In the genomic region with DNA sequence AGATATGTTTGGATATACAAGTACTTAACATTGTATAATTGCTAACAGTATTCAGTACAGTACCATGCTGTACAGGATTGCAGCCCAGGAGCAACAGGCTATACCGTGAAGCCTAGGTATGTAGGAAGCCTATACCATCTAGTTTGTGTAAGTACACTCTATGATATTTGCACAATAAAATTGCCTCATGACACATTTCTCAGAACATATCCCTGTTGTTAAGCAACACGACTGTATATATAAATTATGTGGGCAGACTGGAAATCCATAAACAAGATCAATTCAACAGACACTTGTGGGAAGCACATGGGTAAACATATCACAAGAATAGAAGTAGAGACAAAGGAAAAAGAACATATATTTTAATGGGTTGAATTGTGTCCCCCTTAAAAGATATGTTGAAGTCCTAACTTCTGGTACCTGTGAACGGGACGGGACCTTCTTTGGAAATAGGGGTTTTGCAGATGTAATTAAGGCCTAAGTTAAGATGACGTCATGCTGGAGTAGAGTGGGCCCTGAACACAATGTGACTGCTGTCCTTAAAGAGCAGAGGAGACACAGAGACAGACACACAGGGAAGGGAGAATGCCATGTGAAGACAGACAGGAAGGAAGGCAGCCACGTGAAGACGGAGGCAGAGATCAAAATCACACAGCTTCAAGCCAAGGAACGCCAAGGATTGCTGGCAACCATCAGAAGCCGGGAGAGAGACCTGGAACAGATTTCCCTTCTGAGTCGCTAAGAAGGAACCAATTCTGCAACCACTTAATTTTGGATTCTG, we compare ENCODE assay signal across 11 cellular contexts.
A peak's percentile ranks its signal among the peaks of the same experiment; 100 is the strongest.
DNase-seq lines count a peak whose midpoint lies in the region; ATAC-seq and TF ChIP-seq lines count a peak whose summit lies in the region.
"Had no signal": no experiment of that assay in that cellular context is flagged by ENCODE, and none has a peak within 500 bp of the region (broad histone marks: within the 10 kb centered on the region; RNA-seq: fewer than 3 reads in every experiment).

No MANE protein-coding gene starts in this region.

- POLR2A ChIA-PET in CD4-positive, alpha-beta T cell (lab: Charles Lee), result no interaction called here
- POLR2A ChIA-PET in HEK293 (lab: Yijun Ruan, JAX), result no interaction called here

- H3K4me1 Mint-ChIP-seq in CD4-positive, alpha-beta T cell (ENCODE audit: low read depth), result peaks cover 20% of the 10 kb centered on the region
- H3K4me1 Mint-ChIP-seq in nephron progenitor cell, result peaks cover 5% of the 10 kb centered on the region
- H3K4me1 Mint-ChIP-seq: nephron had no signal

- H3K9me3 Mint-ChIP-seq in CD4-positive, alpha-beta T cell, result no peaks in the 10 kb centered on the region
- peaks cover 6% of the 10 kb centered on the region for H3K9me3 Mint-ChIP-seq in nephron progenitor cell
- H3K9me3 Mint-ChIP-seq: nephron had no signal

- intact Hi-C loops in CD4-positive, alpha-beta T cell (cut with DNase I, micrococcal nuclease), result no loop called here

- no peak for ATAC-seq in CD4-positive, alpha-beta T cell (ENCODE audit: poor library complexity)
- no peak for ATAC-seq in GM19467 (IDR thresholded peaks at IDR 0.05; ENCODE audit: unreplicated experiment)

- peak overlapping the region; percentile 62 for H3K27ac Mint-ChIP-seq in CD4-positive, alpha-beta T cell
- H3K27ac Mint-ChIP-seq in nephron progenitor cell, result peak overlapping the region; percentile 86
- H3K27ac Mint-ChIP-seq: nephron had no signal

- peaks cover 28% of the 10 kb centered on the region for H3K36me3 Mint-ChIP-seq in CD4-positive, alpha-beta T cell (ENCODE audit: low read depth)
- H3K36me3 Mint-ChIP-seq in nephron progenitor cell (ENCODE audit: low read depth), result peaks cover 16% of the 10 kb centered on the region

- H3K27ac ChIP-seq in CD4-positive, alpha-beta T cell (ENCODE audit: low read depth, low read length), result no peak overlapping the region
- H3K27ac ChIP-seq in HEK293 (ENCODE audit: extremely low read depth, low read depth, low read length), result no peak overlapping the region

- H3K4me3 Mint-ChIP-seq in CD4-positive, alpha-beta T cell, result no peak overlapping the region
- no peak overlapping the region for H3K4me3 Mint-ChIP-seq in nephron progenitor cell
- H3K4me3 Mint-ChIP-seq: nephron had no signal

- no peak for DNase-seq in CD4-positive, alpha-beta T cell
- peak; percentile 23 for DNase-seq in dermis blood vessel endothelial cell
- DNase-seq in nephron progenitor cell, result no peak
- DNase-seq in SW 1271 (lab: John Stamatoyannopoulos, UW), result no peak
- DNase-seq in central memory CD4-positive, alpha-beta T cell, result no peak
- no peak for DNase-seq in NCI-H82 treated with DMSO at 0.1 percent for 48 hours (lab: John Stamatoyannopoulos, UW; ENCODE audit: unreplicated experiment)
- DNase-seq: GDM1, NCI-H2107 had no signal

- CTCF ChIA-PET in CD4-positive, alpha-beta T cell (lab: Charles Lee), result no interaction called here
- CTCF ChIA-PET in HEK293 (lab: Yijun Ruan, JAX), result no interaction called here

- H3K27me3 ChIP-seq in CD4-positive, alpha-beta T cell (ENCODE audit: control insufficient read depth, insufficient read depth, low read length), result no peaks in the 10 kb centered on the region

- no peaks in the 10 kb centered on the region for H3K4me1 ChIP-seq in HEK293 (ENCODE audit: control insufficient read depth, insufficient read depth, low read length)

- no peaks in the 10 kb centered on the region for H3K9me3 ChIP-seq in CD4-positive, alpha-beta T cell (ENCODE audit: control insufficient read depth, low read length)
- H3K9me3 ChIP-seq in HEK293 (ENCODE audit: control insufficient read depth, insufficient read depth, low read depth, low read length), result no peaks in the 10 kb centered on the region

- H3K4me3 ChIP-seq in HEK293 (ENCODE audit: low read depth, low read length), result no peak overlapping the region

- H3K27me3 Mint-ChIP-seq in CD4-positive, alpha-beta T cell, result no peaks in the 10 kb centered on the region
- H3K27me3 Mint-ChIP-seq in nephron progenitor cell (ENCODE audit: low read depth, poor library complexity), result no peaks in the 10 kb centered on the region

- TF ChIP-seq CTCF in CD4-positive, alpha-beta T cell (IDR thresholded peaks at IDR 0.05), result no peak
- TF ChIP-seq CTCF in HEK293 (tag by site-specific recombination; IDR thresholded peaks at IDR 0.05) (no peak), nephron progenitor cell (IDR thresholded peaks at IDR 0.05) (no peak)

- no peaks in the 10 kb centered on the region for H3K36me3 ChIP-seq in HEK293 (ENCODE audit: control insufficient read depth in 2 of 2, insufficient read depth in 1 of 2, low read length in 2 of 2)

TF ChIP-seq in HEK293, 187 proteins besides CTCF, POLR2A, EP300 and RAD21:
- TF ChIP-seq, protein P1, sequence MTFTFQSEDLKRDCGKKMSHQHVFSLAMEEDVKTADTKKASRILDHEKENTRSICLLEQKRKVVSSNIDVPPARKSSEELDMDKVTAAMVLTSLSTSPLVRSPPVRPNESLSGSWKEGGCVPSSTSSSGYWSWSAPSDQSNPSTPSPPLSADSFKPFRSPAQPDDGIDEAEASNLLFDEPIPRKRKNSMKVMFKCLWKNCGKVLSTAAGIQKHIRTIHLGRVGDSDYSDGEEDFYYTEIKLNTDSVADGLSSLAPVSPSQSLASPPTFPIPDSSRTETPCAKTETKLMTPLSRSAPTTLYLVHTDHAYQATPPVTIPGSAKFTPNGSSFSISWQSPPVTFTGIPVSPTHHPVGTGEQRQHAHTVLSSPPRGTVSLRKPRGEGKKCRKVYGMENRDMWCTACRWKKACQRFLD (tag by site-specific recombination; IDR thresholded peaks at IDR 0.05), result no peak
- TF ChIP-seq SP2 (tag by site-specific recombination; IDR thresholded peaks at IDR 0.05), result no peak
- no peak for TF ChIP-seq ZNF155 (tag by site-specific recombination; IDR thresholded peaks at IDR 0.05)
- TF ChIP-seq OSR2 (tag by site-specific recombination; IDR thresholded peaks at IDR 0.05), result no peak
- peak; percentile 59 for TF ChIP-seq ZNF629 (tag by site-specific recombination; IDR thresholded peaks at IDR 0.05)
- TF ChIP-seq, protein P2, sequence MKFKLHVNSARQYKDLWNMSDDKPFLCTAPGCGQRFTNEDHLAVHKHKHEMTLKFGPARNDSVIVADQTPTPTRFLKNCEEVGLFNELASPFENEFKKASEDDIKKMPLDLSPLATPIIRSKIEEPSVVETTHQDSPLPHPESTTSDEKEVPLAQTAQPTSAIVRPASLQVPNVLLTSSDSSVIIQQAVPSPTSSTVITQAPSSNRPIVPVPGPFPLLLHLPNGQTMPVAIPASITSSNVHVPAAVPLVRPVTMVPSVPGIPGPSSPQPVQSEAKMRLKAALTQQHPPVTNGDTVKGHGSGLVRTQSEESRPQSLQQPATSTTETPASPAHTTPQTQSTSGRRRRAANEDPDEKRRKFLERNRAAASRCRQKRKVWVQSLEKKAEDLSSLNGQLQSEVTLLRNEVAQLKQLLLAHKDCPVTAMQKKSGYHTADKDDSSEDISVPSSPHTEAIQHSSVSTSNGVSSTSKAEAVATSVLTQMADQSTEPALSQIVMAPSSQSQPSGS (tag by site-specific recombination; IDR thresholded peaks at IDR 0.05; ENCODE audit: low read depth), result peak; percentile 95
- TF ChIP-seq, protein P3, sequence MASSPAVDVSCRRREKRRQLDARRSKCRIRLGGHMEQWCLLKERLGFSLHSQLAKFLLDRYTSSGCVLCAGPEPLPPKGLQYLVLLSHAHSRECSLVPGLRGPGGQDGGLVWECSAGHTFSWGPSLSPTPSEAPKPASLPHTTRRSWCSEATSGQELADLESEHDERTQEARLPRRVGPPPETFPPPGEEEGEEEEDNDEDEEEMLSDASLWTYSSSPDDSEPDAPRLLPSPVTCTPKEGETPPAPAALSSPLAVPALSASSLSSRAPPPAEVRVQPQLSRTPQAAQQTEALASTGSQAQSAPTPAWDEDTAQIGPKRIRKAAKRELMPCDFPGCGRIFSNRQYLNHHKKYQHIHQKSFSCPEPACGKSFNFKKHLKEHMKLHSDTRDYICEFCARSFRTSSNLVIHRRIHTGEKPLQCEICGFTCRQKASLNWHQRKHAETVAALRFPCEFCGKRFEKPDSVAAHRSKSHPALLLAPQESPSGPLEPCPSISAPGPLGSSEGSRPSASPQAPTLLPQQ (tag by site-specific recombination; IDR thresholded peaks at IDR 0.05), result peak; percentile 88
- TF ChIP-seq SCRT2 (tag by site-specific recombination; IDR thresholded peaks at IDR 0.05), result peak; percentile 92
- peak; percentile 77 for TF ChIP-seq ZFP69B (tag by site-specific recombination; IDR thresholded peaks at IDR 0.05)
TF ChIP-seq in HEK293: peak in this region for 5.
